In the genomic region with DNA sequence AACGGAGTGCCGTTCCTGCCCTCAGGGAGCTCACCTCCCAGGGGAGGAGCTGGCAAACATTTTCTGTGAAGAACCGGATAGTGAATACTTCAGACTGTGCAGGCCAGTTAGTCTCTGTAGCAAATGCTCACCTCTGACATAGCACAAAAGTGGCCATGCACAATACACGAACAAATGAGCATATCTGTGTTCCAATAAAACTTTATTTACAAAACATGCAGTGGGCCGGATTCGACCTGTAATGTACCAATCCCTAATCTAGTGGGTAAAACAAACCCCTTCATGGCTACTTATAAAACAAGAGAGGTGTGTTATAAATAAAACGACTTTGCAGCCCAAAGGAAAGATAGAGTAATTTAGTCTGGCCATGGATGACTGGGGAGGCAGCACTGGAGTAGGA, we compare ENCODE assay signal across 21 cellular contexts. TPM values are rescaled to one million over a fixed set of nuclear protein-coding genes. Genes with fewer than 3 reads are reported as not detected.
"Had no signal": no experiment of that assay in that cellular context is flagged by ENCODE, and none has a peak within 500 bp of the region (broad histone marks: within the 10 kb centered on the region; RNA-seq: fewer than 3 reads in every experiment).

No MANE protein-coding gene starts in this region.

- H3K9me3 ChIP-seq: breast epithelium, ovary, spleen, vagina had no signal

- H3K36me3 ChIP-seq: breast epithelium, ovary, spleen, vagina had no signal

- H3K27ac ChIP-seq: breast epithelium, ovary, spleen, vagina, VCaP had no signal

- H3K4me3 ChIP-seq: breast epithelium, ovary, spleen, vagina had no signal

- H3K27me3 ChIP-seq: breast epithelium, ovary, spleen, vagina had no signal

- FAIRE-seq: astrocyte, endometrium had no signal

- ATAC-seq: left ventricle myocardium superior; natural killer cell; sciatic nerve; stimulated activated naive B cell treated with anti-CD40 and anti-IgM and Interleukin-4, amounts not matched to agents 10 μg/mL and 1 μg/mL and 100 μg/mL, for 72 hours; T-helper 17 cell had no signal

- DNase-seq: activated CD4-positive, alpha-beta T cell treated with anti-CD3 and anti-CD28 coated beads, Interleukin-2, amount 50 U/mL, for 1 hour; activated CD4-positive, CD25-positive, alpha-beta regulatory T cell treated with anti-CD3 and anti-CD28 coated beads, Interleukin-2, amount 50 U/mL, for 72 hours; activated CD8-positive, alpha-beta memory T cell treated with anti-CD3 and anti-CD28 coated beads for 24 hours; activated gamma-delta T cell; cortex of kidney; erythroblast; immature natural killer cell; left ventricle myocardium superior; mesendoderm; natural killer cell; ovary; stimulated activated naive B cell treated with anti-CD40 and anti-IgM and Interleukin-4, amounts not matched to agents 10 μg/mL and 1 μg/mL and 100 μg/mL, for 72 hours; T-helper 17 cell; trophoblast cell had no signal

- H3K4me1 ChIP-seq: breast epithelium had no signal

RNA-seq across cellular contexts. Expression of a gene that starts 48.7 kb away (rescaled TPM):
- polyA plus RNA-seq: immature natural killer cell had no signal
